17 cellular contexts compared by ENCODE assay signal in genomic region chr1:44643721-44644330, GRCh38. TPM values are rescaled to one million over a fixed set of nuclear protein-coding genes. Genes with fewer than 3 reads are reported as not detected.
DNase-seq lines count a peak whose midpoint lies in the region; ATAC-seq and TF ChIP-seq lines count a peak whose summit lies in the region.
"Had no signal": no experiment of that assay in that cellular context is flagged by ENCODE, and none has a peak within 500 bp of the region (broad histone marks: within the 10 kb centered on the region; RNA-seq: fewer than 3 reads in every experiment).

No MANE protein-coding gene starts in this region.

- DNase-seq in natural killer cell treated with Interleukin-12 subunit alpha and Interleukin-12 subunit beta and Interleukin-15 and Interleukin-18, amount 100 ng/mL, for 72 hours (ENCODE audit: low spot score) = peak; percentile 54
- DNase-seq in natural killer cell = no peak
- no peak for DNase-seq in T-helper 17 cell
- DNase-seq in left lobe of liver (ENCODE audit: low spot score) = no peak
- DNase-seq in effector memory CD4-positive, alpha-beta T cell = no peak
- no peak for DNase-seq in superior temporal gyrus (ENCODE audit: extremely low spot score)
- DNase-seq in glutamatergic neuron = no peak
- DNase-seq: activated CD4-positive, alpha-beta T cell treated with anti-CD3 and anti-CD28 coated beads for 36 hours; activated T-cell treated with anti-CD3 and anti-CD28 coated beads, Interleukin-2, amount 50 U/mL, for 4 hours; AML-193; H7; left colon; naive B cell had no signal

- peaks cover 0 to 16% of the 10 kb centered on the region in 2 donors for H3K4me1 Mint-ChIP-seq in natural killer cell treated with Interleukin-12 subunit alpha and Interleukin-12 subunit beta and Interleukin-15 and Interleukin-18, amount 100 ng/mL, for 72 hours (ENCODE audit: low read depth in 2 of 2)
- peaks cover 0 to 29% of the 10 kb centered on the region in 2 donors for H3K4me1 Mint-ChIP-seq in natural killer cell
- H3K4me1 Mint-ChIP-seq in T-helper 17 cell = peaks cover 15% of the 10 kb centered on the region
- peaks cover 44% of the 10 kb centered on the region for H3K4me1 Mint-ChIP-seq in glutamatergic neuron (ENCODE audit: low read depth, unreplicated experiment)
- H3K4me1 Mint-ChIP-seq: activated CD4-positive, alpha-beta T cell treated with anti-CD3 and anti-CD28 coated beads for 36 hours had no signal

- no peaks in the 10 kb centered on the region for H3K9me3 Mint-ChIP-seq in natural killer cell treated with Interleukin-12 subunit alpha and Interleukin-12 subunit beta and Interleukin-15 and Interleukin-18, amount 100 ng/mL, for 72 hours
- H3K9me3 Mint-ChIP-seq in natural killer cell (no peaks in the 10 kb centered on the region), glutamatergic neuron (ENCODE audit: unreplicated experiment) (peaks cover 6% of the 10 kb centered on the region)
- H3K9me3 Mint-ChIP-seq: activated T-cell treated with anti-CD3 and anti-CD28 coated beads, Interleukin-2, amount 50 U/mL, for 4 hours; naive B cell; T-helper 2 cell treated with Interferon-gamma antibody and Interleukin-4, amounts not matched to agents 5 μg/mL and 100 μg/mL, for 36 hours had no signal

- no peak overlapping the region for H3K27ac Mint-ChIP-seq in natural killer cell treated with Interleukin-12 subunit alpha and Interleukin-12 subunit beta and Interleukin-15 and Interleukin-18, amount 100 ng/mL, for 72 hours
- peak overlapping the region in 1 of 2 donors; percentile 84 for H3K27ac Mint-ChIP-seq in natural killer cell
- H3K27ac Mint-ChIP-seq in T-helper 17 cell = peak overlapping the region; percentile 95
- H3K27ac Mint-ChIP-seq in glutamatergic neuron (ENCODE audit: unreplicated experiment) = no peak overlapping the region
- H3K27ac Mint-ChIP-seq: T-helper 2 cell treated with Interferon-gamma antibody and Interleukin-4, amounts not matched to agents 5 μg/mL and 100 μg/mL, for 36 hours had no signal

- no peak overlapping the region for H3K4me3 ChIP-seq in effector memory CD4-positive, alpha-beta T cell (ENCODE audit: insufficient read depth, low read depth, low read length, poor library complexity, severe bottlenecking)
- H3K4me3 ChIP-seq: skin epidermis had no signal

- peaks cover 97% of the 10 kb centered on the region for H3K36me3 ChIP-seq in effector memory CD4-positive, alpha-beta T cell (ENCODE audit: control insufficient read depth, insufficient read depth, low read length)

- TF ChIP-seq CTCF in natural killer cell (IDR thresholded peaks at IDR 0.05) = no peak
- TF ChIP-seq CTCF in glutamatergic neuron (IDR thresholded peaks at IDR 0.05; ENCODE audit: partially characterized antibody, unreplicated experiment) = no peak

- H3K9me3 ChIP-seq in T-helper 17 cell (ENCODE audit: control insufficient read depth, low read length, poor library complexity, severe bottlenecking) = no peaks in the 10 kb centered on the region
- H3K9me3 ChIP-seq in effector memory CD4-positive, alpha-beta T cell (ENCODE audit: control insufficient read depth, low read length) = no peaks in the 10 kb centered on the region

- H3K4me1 ChIP-seq in effector memory CD4-positive, alpha-beta T cell (ENCODE audit: control insufficient read depth, insufficient read depth, low read length, poor library complexity, severe bottlenecking) = no peaks in the 10 kb centered on the region

- intact Hi-C loops in natural killer cell (cut with micrococcal nuclease) = no loop called here

- no peak overlapping the region for H3K27ac ChIP-seq in effector memory CD4-positive, alpha-beta T cell (ENCODE audit: insufficient read depth, low read length, poor library complexity, severe bottlenecking)

- no peaks in the 10 kb centered on the region for H3K27me3 Mint-ChIP-seq in natural killer cell treated with Interleukin-12 subunit alpha and Interleukin-12 subunit beta and Interleukin-15 and Interleukin-18, amount 100 ng/mL, for 72 hours
- no peaks in the 10 kb centered on the region for H3K27me3 Mint-ChIP-seq in natural killer cell (ENCODE audit: low read depth in 2 of 2)
- H3K27me3 Mint-ChIP-seq in T-helper 17 cell = no peaks in the 10 kb centered on the region
- peaks cover 11% of the 10 kb centered on the region for H3K27me3 Mint-ChIP-seq in glutamatergic neuron (ENCODE audit: unreplicated experiment)
- H3K27me3 Mint-ChIP-seq: activated CD4-positive, alpha-beta T cell treated with anti-CD3 and anti-CD28 coated beads for 36 hours; naive B cell had no signal

- peaks cover 4% of the 10 kb centered on the region for H3K36me3 Mint-ChIP-seq in natural killer cell treated with Interleukin-12 subunit alpha and Interleukin-12 subunit beta and Interleukin-15 and Interleukin-18, amount 100 ng/mL, for 72 hours
- H3K36me3 Mint-ChIP-seq in natural killer cell (peaks cover 7% of the 10 kb centered on the region), T-helper 17 cell (ENCODE audit: low read depth) (peaks cover 9% of the 10 kb centered on the region), glutamatergic neuron (ENCODE audit: unreplicated experiment) (peaks cover 12% of the 10 kb centered on the region)

- ATAC-seq in natural killer cell treated with Interleukin-12 subunit alpha and Interleukin-12 subunit beta and Interleukin-15 and Interleukin-18, amount 100 ng/mL, for 72 hours = no peak
- no peak for ATAC-seq in natural killer cell
- no peak for ATAC-seq in T-helper 17 cell
- ATAC-seq in left lobe of liver = peak; percentile 52
- no peak for ATAC-seq in GM19324 (IDR thresholded peaks at IDR 0.05; ENCODE audit: low FRiP score, unreplicated experiment)
- ATAC-seq: activated CD4-positive, alpha-beta T cell treated with anti-CD3 and anti-CD28 coated beads for 36 hours; activated T-cell treated with anti-CD3 and anti-CD28 coated beads, Interleukin-2, amount 50 U/mL, for 4 hours; esophagus mucosa; left colon had no signal

- no peak overlapping the region for H3K4me3 Mint-ChIP-seq in natural killer cell treated with Interleukin-12 subunit alpha and Interleukin-12 subunit beta and Interleukin-15 and Interleukin-18, amount 100 ng/mL, for 72 hours
- H3K4me3 Mint-ChIP-seq in natural killer cell = no peak overlapping the region
- H3K4me3 Mint-ChIP-seq in T-helper 17 cell = no peak overlapping the region
- no peak overlapping the region for H3K4me3 Mint-ChIP-seq in glutamatergic neuron (ENCODE audit: unreplicated experiment)
- H3K4me3 Mint-ChIP-seq: activated CD4-positive, alpha-beta T cell treated with anti-CD3 and anti-CD28 coated beads for 36 hours; activated T-cell treated with anti-CD3 and anti-CD28 coated beads, Interleukin-2, amount 50 U/mL, for 4 hours; T-helper 2 cell treated with Interferon-gamma antibody and Interleukin-4, amounts not matched to agents 5 μg/mL and 100 μg/mL, for 36 hours had no signal

- no peaks in the 10 kb centered on the region for H3K27me3 ChIP-seq in effector memory CD4-positive, alpha-beta T cell (replicated peaks; ENCODE audit: control insufficient read depth, insufficient read depth, low read length, poor library complexity, severe bottlenecking)

RNA-seq across cellular contexts. Expression of gene TMEM53, which starts 30.5 kb away (rescaled TPM):
- 1 to 10 TPM; 2.8 to 3.8 TPM for total RNA-seq in natural killer cell treated with Interleukin-12 subunit alpha and Interleukin-12 subunit beta and Interleukin-15 and Interleukin-18, amount 100 ng/mL, for 72 hours
- 1 to 10 TPM; 2.2 to 3.8 (median 3.3) TPM for total RNA-seq in natural killer cell
- 1 to 10 TPM; 2.6 to 2.8 TPM for total RNA-seq in T-helper 17 cell
- total RNA-seq in left lobe of liver = 27.5 TPM
- 10.1 TPM for total RNA-seq in glutamatergic neuron (ENCODE audit: unreplicated experiment)

RNA-seq across cellular contexts. Expression of gene ARMH1, which starts 30.7 kb away (rescaled TPM):
- 1 to 10 TPM; 1.8 to 8.7 TPM for total RNA-seq in natural killer cell treated with Interleukin-12 subunit alpha and Interleukin-12 subunit beta and Interleukin-15 and Interleukin-18, amount 100 ng/mL, for 72 hours
- total RNA-seq in natural killer cell (10 to 100 TPM in 1 of 3 donors, 1 to 10 TPM in 2; 1.5 to 25.5 (median 5.0) TPM), T-helper 17 cell (10 to 100 TPM; 53.0 to 56.8 TPM), left lobe of liver (14.7 TPM), glutamatergic neuron (ENCODE audit: unreplicated experiment) (4.9 TPM)
- total RNA-seq: esophagus mucosa had no signal
